In the genomic region with DNA sequence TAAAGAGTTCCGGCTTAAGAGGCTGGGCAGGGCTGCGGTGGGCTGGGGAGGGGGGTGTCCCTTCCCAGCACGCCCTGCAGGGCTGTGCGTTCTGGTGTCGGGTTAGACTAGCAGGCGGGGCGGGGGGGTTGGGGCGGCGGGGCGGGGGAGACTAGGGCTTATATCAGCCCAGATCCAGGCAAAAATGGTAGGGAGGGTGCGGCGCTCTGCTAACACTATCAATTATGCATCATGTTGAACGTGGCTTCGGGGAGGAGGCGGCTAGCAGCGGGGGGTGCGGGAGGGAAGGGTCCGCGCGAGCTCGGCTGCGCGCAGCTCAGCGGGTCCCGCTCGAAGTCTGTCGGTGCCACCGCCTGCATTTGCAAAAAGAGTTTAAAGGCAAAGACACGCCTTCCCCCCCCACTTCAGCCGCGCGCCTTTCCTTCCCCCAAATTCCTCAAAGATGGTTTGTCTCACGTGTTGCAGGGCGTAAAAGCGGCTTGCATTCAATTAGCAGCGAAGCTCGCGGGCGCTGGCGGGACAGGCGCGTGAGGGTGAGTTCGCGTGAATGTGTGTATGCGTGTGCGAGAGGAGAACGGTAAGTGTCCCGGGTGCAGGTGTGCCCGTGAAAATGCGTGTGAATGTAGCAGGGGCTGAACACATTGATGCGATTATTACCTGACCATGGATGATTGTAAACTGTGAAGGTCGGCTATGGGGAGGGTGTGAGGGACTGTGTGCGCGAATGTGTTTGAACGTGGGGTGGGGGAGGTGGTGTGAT, we compare ENCODE assay signal across 1 cellular context.
A peak's percentile ranks its signal among the peaks of the same experiment; 100 is the strongest.
TF ChIP-seq lines count a peak whose summit lies in the region.

A gene with protein sequence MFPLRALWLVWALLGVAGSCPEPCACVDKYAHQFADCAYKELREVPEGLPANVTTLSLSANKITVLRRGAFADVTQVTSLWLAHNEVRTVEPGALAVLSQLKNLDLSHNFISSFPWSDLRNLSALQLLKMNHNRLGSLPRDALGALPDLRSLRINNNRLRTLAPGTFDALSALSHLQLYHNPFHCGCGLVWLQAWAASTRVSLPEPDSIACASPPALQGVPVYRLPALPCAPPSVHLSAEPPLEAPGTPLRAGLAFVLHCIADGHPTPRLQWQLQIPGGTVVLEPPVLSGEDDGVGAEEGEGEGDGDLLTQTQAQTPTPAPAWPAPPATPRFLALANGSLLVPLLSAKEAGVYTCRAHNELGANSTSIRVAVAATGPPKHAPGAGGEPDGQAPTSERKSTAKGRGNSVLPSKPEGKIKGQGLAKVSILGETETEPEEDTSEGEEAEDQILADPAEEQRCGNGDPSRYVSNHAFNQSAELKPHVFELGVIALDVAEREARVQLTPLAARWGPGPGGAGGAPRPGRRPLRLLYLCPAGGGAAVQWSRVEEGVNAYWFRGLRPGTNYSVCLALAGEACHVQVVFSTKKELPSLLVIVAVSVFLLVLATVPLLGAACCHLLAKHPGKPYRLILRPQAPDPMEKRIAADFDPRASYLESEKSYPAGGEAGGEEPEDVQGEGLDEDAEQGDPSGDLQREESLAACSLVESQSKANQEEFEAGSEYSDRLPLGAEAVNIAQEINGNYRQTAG (plus strand): TSS at position 498 of the 760 bp plus-strand sequence. CDS start 2,169 bp downstream, outside the sequence.

TF ChIP-seq in WTC11, 78 proteins besides CTCF, POLR2A, EP300 and RAD21 (continued from another document):
- TF ChIP-seq, protein P1, sequence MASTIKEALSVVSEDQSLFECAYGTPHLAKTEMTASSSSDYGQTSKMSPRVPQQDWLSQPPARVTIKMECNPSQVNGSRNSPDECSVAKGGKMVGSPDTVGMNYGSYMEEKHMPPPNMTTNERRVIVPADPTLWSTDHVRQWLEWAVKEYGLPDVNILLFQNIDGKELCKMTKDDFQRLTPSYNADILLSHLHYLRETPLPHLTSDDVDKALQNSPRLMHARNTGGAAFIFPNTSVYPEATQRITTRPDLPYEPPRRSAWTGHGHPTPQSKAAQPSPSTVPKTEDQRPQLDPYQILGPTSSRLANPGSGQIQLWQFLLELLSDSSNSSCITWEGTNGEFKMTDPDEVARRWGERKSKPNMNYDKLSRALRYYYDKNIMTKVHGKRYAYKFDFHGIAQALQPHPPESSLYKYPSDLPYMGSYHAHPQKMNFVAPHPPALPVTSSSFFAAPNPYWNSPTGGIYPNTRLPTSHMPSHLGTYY (CRISPR knock-in tag; IDR thresholded peaks at IDR 0.05): no peak
- TF ChIP-seq CREM (CRISPR knock-in tag; IDR thresholded peaks at IDR 0.05): no peak
- TF ChIP-seq TP53 (CRISPR knock-in tag; IDR thresholded peaks at IDR 0.05): no peak
- peak; percentile 33; the same call in 1 of the 2 replicates for TF ChIP-seq CREB1 (CRISPR knock-in tag; IDR thresholded peaks at IDR 0.05)
- no peak for TF ChIP-seq ETV6 (CRISPR knock-in tag; IDR thresholded peaks at IDR 0.05)
- peak; percentile 64; the same call in 1 of the 2 replicates for TF ChIP-seq RELA (CRISPR knock-in tag; IDR thresholded peaks at IDR 0.05; ENCODE audit: borderline replicate concordance)
TF ChIP-seq in WTC11: peak in this region for 10.
